ENCODE assay signal across 8 cellular contexts in the genomic region with DNA sequence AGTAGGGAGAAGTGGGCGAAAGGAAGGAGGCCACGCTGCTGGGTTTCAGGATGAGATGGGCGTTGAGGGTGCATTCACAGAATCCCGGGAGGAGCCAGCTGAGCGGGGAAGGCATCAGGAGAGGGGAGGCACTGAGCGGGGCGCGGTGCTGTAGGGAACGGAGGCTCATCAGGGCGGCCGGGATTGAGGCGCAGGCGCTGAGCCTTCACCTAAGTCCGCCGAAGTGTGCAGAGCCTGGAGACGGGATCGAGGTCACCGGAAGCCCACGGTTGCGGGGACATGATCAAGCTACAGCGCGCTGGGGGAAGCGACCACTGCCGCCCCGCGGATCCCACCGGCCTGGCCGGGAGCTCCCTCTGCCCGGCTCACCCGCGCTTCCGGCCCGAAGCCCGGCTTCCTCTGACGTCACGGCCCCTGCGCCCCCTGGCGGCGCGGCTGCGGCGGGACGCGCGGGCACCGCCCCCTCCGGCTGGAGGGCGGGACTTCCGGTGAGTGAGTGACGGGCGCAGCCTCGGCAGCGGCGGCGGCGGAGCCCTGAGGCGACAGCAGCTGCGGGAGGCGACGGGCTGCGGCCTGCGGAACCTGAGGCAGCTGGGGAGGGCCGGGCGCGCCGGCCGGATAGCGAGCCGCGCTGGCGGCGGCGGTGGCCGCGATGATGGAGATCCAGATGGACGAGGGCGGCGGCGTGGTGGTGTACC.
DNase-seq lines count a peak whose midpoint lies in the region; ATAC-seq and TF ChIP-seq lines count a peak whose summit lies in the region.

Gene MAPK8IP3, plus strand, starts transcription at position 508 of the 698 bp plus-strand sequence. Its CDS starts 145 bp downstream, at position 653.

- TF ChIP-seq CTCF in OCI-LY1 (IDR thresholded peaks at IDR 0.05; ENCODE audit: low read length) = peak; percentile 88

- no peaks in the 10 kb centered on the region for H3K9me2 ChIP-seq in OCI-LY1 (ENCODE audit: low read depth, low read length)

- H3F3A ChIP-seq in OCI-LY1 (ENCODE audit: insufficient read depth, low read length) = no peaks in the 10 kb centered on the region; the same call in 1 of the 2 replicates

- H3K9ac ChIP-seq in OCI-LY1 (ENCODE audit: low read length) (peak within 1 kb of the TSS; percentile 93), mucosa of rectum (ENCODE audit: low read depth in 1 of 2, low read length in 2 of 2) (peak within 1 kb of the TSS; percentile 95 to 96)

- H2AFZ ChIP-seq in OCI-LY1 (ENCODE audit: low read length) = no peak within 1 kb of the TSS

- peak within 1 kb of the TSS; percentile 85 for H3K4me2 ChIP-seq in OCI-LY1 (ENCODE audit: low read length)

- peak; percentile 82 for DNase-seq in DMS 273 treated with DMSO at 0.1 percent for 48 hours (lab: John Stamatoyannopoulos, UW)
- DNase-seq in HuH-7 (ENCODE audit: low spot score) = peak; percentile 92
- peak; percentile 95 for DNase-seq in activated T-cell treated with anti-CD3 and anti-CD28 coated beads for 24 hours (ENCODE audit: low read depth)
- DNase-seq in epithelial cell of prostate (ENCODE audit: low read depth, low spot score) = no peak
- peak; percentile 80 to 90 for DNase-seq in stimulated activated CD8-positive, alpha-beta memory T cell treated with anti-CD3 and anti-CD28 coated beads, Interleukin-4, amount 100 ng/mL, for 4 hours (ENCODE audit: low read depth in 2 of 2, low spot score in 1 of 2)

- peaks cover 47% of the 10 kb centered on the region for H3K4me1 ChIP-seq in OCI-LY1 (ENCODE audit: insufficient read depth, low read length, severe bottlenecking)
- H3K4me1 ChIP-seq in mucosa of rectum (ENCODE audit: control insufficient read depth in 2 of 2, insufficient read depth in 2 of 2, low read length in 2 of 2) = peaks cover 7 to 20% of the 10 kb centered on the region in 2 donors

- H3K79me2 ChIP-seq in OCI-LY1 (ENCODE audit: insufficient read depth, low read length) = peaks cover 26% of the 10 kb centered on the region

- no peaks in the 10 kb centered on the region for H4K20me1 ChIP-seq in OCI-LY1 (ENCODE audit: insufficient read depth, low read length)

- ATAC-seq in GM21515 (IDR thresholded peaks at IDR 0.05; ENCODE audit: unreplicated experiment) = peak; percentile 74

- H3K9me3 ChIP-seq in OCI-LY1 (ENCODE audit: low read length) = no peaks in the 10 kb centered on the region
- no peaks in the 10 kb centered on the region for H3K9me3 ChIP-seq in mucosa of rectum (ENCODE audit: control insufficient read depth in 2 of 2, low read length in 2 of 2)

- peak within 1 kb of the TSS; percentile 93 for H3K4me3 ChIP-seq in OCI-LY1 (ENCODE audit: low read depth, low read length, poor library complexity, severe bottlenecking)
- peak within 1 kb of the TSS; percentile 97 to 98 for H3K4me3 ChIP-seq in mucosa of rectum (ENCODE audit: low read length in 2 of 2)

- peaks cover 24% of the 10 kb centered on the region for H3K36me3 ChIP-seq in OCI-LY1 (ENCODE audit: insufficient read depth, low read length)
- H3K36me3 ChIP-seq in mucosa of rectum (ENCODE audit: control insufficient read depth in 2 of 2, insufficient read depth in 2 of 2, low read length in 2 of 2) = peaks cover 2 to 8% of the 10 kb centered on the region in 2 donors

- H3K27ac ChIP-seq in OCI-LY1 (ENCODE audit: low read depth, low read length, poor library complexity, severe bottlenecking) (peak within 1 kb of the TSS; percentile 73), epithelial cell of prostate (peak within 1 kb of the TSS; percentile 94), mucosa of rectum (ENCODE audit: low read depth in 2 of 2, low read length in 2 of 2) (peak within 1 kb of the TSS; percentile 88 to 91)

- H3K27me3 ChIP-seq in OCI-LY1 (ENCODE audit: insufficient read depth, low read length) = no peaks in the 10 kb centered on the region
- no peaks in the 10 kb centered on the region for H3K27me3 ChIP-seq in mucosa of rectum (ENCODE audit: control insufficient read depth in 2 of 2, insufficient read depth in 2 of 2, low read length in 2 of 2)
